ENCODE assay signal across 19 cellular contexts in genomic region chr15:75887178-75887577, GRCh38.
"Had no signal": no experiment of that assay in that cellular context is flagged by ENCODE, and none has a peak within 500 bp of the region (broad histone marks: within the 10 kb centered on the region; RNA-seq: fewer than 3 reads in every experiment).

No MANE protein-coding gene starts in this region.

- ATAC-seq: gastroesophageal sphincter, left cardiac atrium had no signal

- FAIRE-seq: small intestine had no signal

- DNase-seq: activated CD4-positive, alpha-beta T cell treated with anti-CD3 and anti-CD28 coated beads for 48 hours; activated CD4-positive, alpha-beta T cell treated with anti-CD3 and anti-CD28 coated beads, Interleukin-2, amount 50 U/mL, for 48 hours; activated CD8-positive, alpha-beta memory T cell treated with anti-CD3 and anti-CD28 coated beads for 24 hours; activated effector memory CD4-positive, alpha-beta T cell treated with Interleukin-2 at 50 U/mL for 16 hours; activated naive CD4-positive, alpha-beta T cell treated with Interleukin-2 at 50 U/mL for 16 hours; activated naive CD8-positive, alpha-beta T cell treated with anti-CD3 and anti-CD28 coated beads for 36 hours; cerebellar nuclear complex; colonic mucosa; effector memory CD4-positive, alpha-beta T cell; hippocampal formation; left cardiac atrium; mammary epithelial cell; retina; sigmoid colon; small intestine; stimulated activated CD4-positive, alpha-beta T cell treated with anti-CD3 and anti-CD28 coated beads, Interleukin-15, amount 100 ng/mL, for 24 hours; stimulated activated CD4-positive, alpha-beta T cell treated with anti-CD3 and anti-CD28 coated beads, Interleukin-2, amount 100 ng/mL, for 24 hours; stimulated activated naive CD4-positive, alpha-beta T cell treated with Interleukin-2 at 50 U/mL for 16 hours had no signal
